18 cellular contexts compared by ENCODE assay signal in the genomic region with DNA sequence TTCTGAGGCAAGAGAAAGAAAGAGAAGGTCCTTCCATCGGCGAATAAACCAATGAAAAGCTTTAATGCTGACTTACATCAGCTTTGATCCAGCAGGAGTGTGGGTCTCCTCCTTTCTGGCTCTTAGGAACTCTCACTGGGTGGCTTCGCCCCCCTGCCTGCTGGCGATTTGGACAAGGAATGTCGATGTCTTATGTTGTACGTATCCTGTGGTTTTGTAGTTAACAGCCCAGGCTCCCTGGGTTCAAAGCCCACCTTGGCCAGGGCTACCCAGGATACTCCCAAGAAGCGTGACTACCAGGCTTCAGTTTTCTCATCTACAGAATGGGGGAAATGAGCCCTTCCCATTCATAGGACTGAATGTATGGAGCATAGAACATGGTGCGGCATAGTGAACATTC.
"Had no signal": no experiment of that assay in that cellular context is flagged by ENCODE, and none has a peak within 500 bp of the region (broad histone marks: within the 10 kb centered on the region; RNA-seq: fewer than 3 reads in every experiment).

No MANE protein-coding gene starts in this region.

- H3K4me3 ChIP-seq: coronary artery, left ventricle myocardium inferior, right lobe of liver, thoracic aorta, upper lobe of right lung had no signal

- H3K9ac ChIP-seq: parathyroid adenoma had no signal

- H3K9me3 ChIP-seq: left ventricle myocardium inferior, right lobe of liver, thoracic aorta, upper lobe of right lung had no signal

- H3K27me3 ChIP-seq: right lobe of liver, upper lobe of right lung had no signal

- H3K4me1 ChIP-seq: left ventricle myocardium inferior, parathyroid adenoma, right lobe of liver, upper lobe of right lung had no signal

- H3K27ac ChIP-seq: coronary artery, left ventricle myocardium inferior, parathyroid adenoma, right lobe of liver, thoracic aorta, upper lobe of right lung had no signal

- FAIRE-seq: small intestine had no signal

- ATAC-seq: activated T-cell treated with anti-CD3 and anti-CD28 coated beads, Interleukin-2, amount 50 U/mL, for 72 hours; right lobe of liver; stimulated activated naive B cell treated with anti-CD40 and anti-IgM and Interleukin-4, amounts not matched to agents 10 μg/mL and 1 μg/mL and 100 μg/mL, for 72 hours had no signal

- DNase-seq: activated CD4-positive, alpha-beta memory T cell treated with anti-CD3 and anti-CD28 coated beads for 36 hours; activated CD4-positive, alpha-beta T cell treated with anti-CD3 and anti-CD28 coated beads for 48 hours; activated effector memory CD4-positive, alpha-beta T cell treated with Interleukin-2 at 50 U/mL for 16 hours; activated naive CD4-positive, alpha-beta T cell treated with anti-CD3 and anti-CD28 coated beads, Interleukin-2, amount 10 ng/mL, durations not matched to agents 7 days and 5 days; activated T-cell treated with anti-CD3 and anti-CD28 coated beads, Interleukin-2, amount 50 U/mL, for 72 hours; amygdala; cerebellar nuclear complex; left ventricle myocardium inferior; nephron progenitor cell; right lobe of liver; small intestine; stimulated activated CD4-positive, alpha-beta T cell treated with anti-CD3 and anti-CD28 coated beads, Interleukin-15, amount 100 ng/mL, for 24 hours; stimulated activated naive B cell treated with anti-CD40 and anti-IgM and Interleukin-4, amounts not matched to agents 10 μg/mL and 1 μg/mL and 100 μg/mL, for 72 hours; T1000; upper lobe of right lung had no signal

- H3K36me3 ChIP-seq: left ventricle myocardium inferior, right lobe of liver, thoracic aorta, upper lobe of right lung had no signal

- H3K79me2 ChIP-seq: parathyroid adenoma had no signal

- H2AFZ ChIP-seq: parathyroid adenoma had no signal
